14 cellular contexts compared by ENCODE assay signal in the genomic region with DNA sequence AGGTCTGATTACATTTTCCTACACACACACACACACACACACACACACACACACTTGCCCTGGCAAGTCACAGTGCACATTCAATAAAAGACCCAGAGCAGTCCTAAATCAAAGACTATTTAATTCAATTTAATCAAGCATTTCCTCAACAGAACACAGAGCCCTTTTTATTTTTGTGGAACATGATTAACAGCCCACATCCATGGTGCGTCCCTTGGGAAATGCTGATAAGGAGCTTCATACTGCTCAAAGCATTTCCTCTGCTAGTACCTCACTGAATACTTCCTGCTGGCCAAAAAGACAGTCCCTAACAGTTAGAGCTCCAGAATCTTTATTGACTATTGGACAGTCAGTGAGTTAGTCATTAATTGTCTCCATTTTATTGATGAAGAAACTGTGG. TPM values are rescaled to one million over a fixed set of nuclear protein-coding genes. Genes with fewer than 3 reads are reported as not detected.
DNase-seq lines count a peak whose midpoint lies in the region; ATAC-seq, FAIRE-seq and TF ChIP-seq lines count a peak whose summit lies in the region.
"Had no signal": no experiment of that assay in that cellular context is flagged by ENCODE, and none has a peak within 500 bp of the region (broad histone marks: within the 10 kb centered on the region; RNA-seq: fewer than 3 reads in every experiment).

No MANE protein-coding gene starts in this region.

- CTCF ChIA-PET in HEK293 (lab: Yijun Ruan, JAX): interaction anchor here (0.6 to 1.1 kb wide), 3 partner anchors 14 to 577 kb away, joined by 3 to 4 read pairs (median 3); no protein-coding TSS in a partner anchor

- H3K27ac Mint-ChIP-seq in astrocyte (ENCODE audit: unreplicated experiment): no peak overlapping the region
- H3K27ac Mint-ChIP-seq: activated CD4-positive, alpha-beta T cell treated with anti-CD3 and anti-CD28 coated beads, Interleukin-2, amount 10 ng/mL, durations not matched to agents 24 days and 14 days; brain; stimulated activated naive CD8-positive, alpha-beta T cell treated with anti-CD3 and anti-CD28 coated beads, Interleukin-15, Interleukin-2, amounts not matched to agents 100 ng/mL and 50 ng/mL, for 24 hours; T-helper 1 cell treated with Interleukin-12 subunit alpha and Interleukin-12 subunit beta and Interleukin-4 antibody, amounts not matched to agents 30 μg/mL and 1 μg/mL, for 36 hours had no signal

- H4K20me1 ChIP-seq in astrocyte (ENCODE audit: insufficient read depth, low read length): no peaks in the 10 kb centered on the region

- H3K4me1 Mint-ChIP-seq in astrocyte (ENCODE audit: low read depth, unreplicated experiment): peaks cover 7% of the 10 kb centered on the region
- H3K4me1 Mint-ChIP-seq: activated CD4-positive, alpha-beta T cell treated with anti-CD3 and anti-CD28 coated beads, Interleukin-2, amount 10 ng/mL, durations not matched to agents 24 days and 14 days had no signal

- peak; percentile 50 for FAIRE-seq in astrocyte (lab: Jason Lieb, UNC)

- TF ChIP-seq EP300 in stomach (IDR thresholded peaks at IDR 0.05): no peak

- H3K4me3 Mint-ChIP-seq in astrocyte (ENCODE audit: unreplicated experiment): no peak overlapping the region
- H3K4me3 Mint-ChIP-seq: activated CD4-positive, alpha-beta T cell treated with anti-CD3 and anti-CD28 coated beads, Interleukin-2, amount 10 ng/mL, durations not matched to agents 24 days and 14 days; brain; stimulated activated naive CD8-positive, alpha-beta T cell treated with anti-CD3 and anti-CD28 coated beads, Interleukin-15, Interleukin-2, amounts not matched to agents 100 ng/mL and 50 ng/mL, for 24 hours; T-helper 1 cell treated with Interleukin-12 subunit alpha and Interleukin-12 subunit beta and Interleukin-4 antibody, amounts not matched to agents 30 μg/mL and 1 μg/mL, for 36 hours had no signal

- H3K9me3 Mint-ChIP-seq in astrocyte (ENCODE audit: unreplicated experiment): no peaks in the 10 kb centered on the region
- H3K9me3 Mint-ChIP-seq: activated CD4-positive, alpha-beta T cell treated with anti-CD3 and anti-CD28 coated beads, Interleukin-2, amount 10 ng/mL, durations not matched to agents 24 days and 14 days; stimulated activated naive CD8-positive, alpha-beta T cell treated with anti-CD3 and anti-CD28 coated beads, Interleukin-15, Interleukin-2, amounts not matched to agents 100 ng/mL and 50 ng/mL, for 24 hours; T-helper 1 cell treated with Interleukin-12 subunit alpha and Interleukin-12 subunit beta and Interleukin-4 antibody, amounts not matched to agents 30 μg/mL and 1 μg/mL, for 36 hours had no signal

- H3K9me3 ChIP-seq in HEK293 (ENCODE audit: control insufficient read depth, insufficient read depth, low read depth, low read length) (peaks cover 5% of the 10 kb centered on the region), astrocyte (ENCODE audit: insufficient read depth, low read depth, low read length) (peaks cover 2% of the 10 kb centered on the region), right cardiac atrium (ENCODE audit: control insufficient read depth, low read length) (no peaks in the 10 kb centered on the region), stomach (peaks cover 0 to 6% (median 0%) of the 10 kb centered on the region in 4 donors)

- H3K4me1 ChIP-seq in HEK293 (ENCODE audit: control insufficient read depth, insufficient read depth, low read length) (peaks cover 35% of the 10 kb centered on the region), astrocyte (ENCODE audit: insufficient read depth, low read length) (peaks cover 23% of the 10 kb centered on the region), right cardiac atrium (ENCODE audit: control insufficient read depth, insufficient read depth, low read length) (peaks cover 3% of the 10 kb centered on the region), stomach (peaks cover 0 to 23% (median 10%) of the 10 kb centered on the region in 4 donors)

- no peak overlapping the region for H2AFZ ChIP-seq in astrocyte (ENCODE audit: low read depth, low read length)

- peak overlapping the region; percentile 49; the same call in 1 of the 2 replicates for H3K27ac ChIP-seq in HEK293 (ENCODE audit: extremely low read depth, low read depth, low read length)
- H3K27ac ChIP-seq in astrocyte (ENCODE audit: low read depth, low read length): peak overlapping the region; percentile 87
- no peak overlapping the region for H3K27ac ChIP-seq in right cardiac atrium (ENCODE audit: low read length)
- peak overlapping the region in 3 of 5 donors; percentile 33 to 74 (median 62) for H3K27ac ChIP-seq in stomach
- H3K27ac ChIP-seq: HL-60 had no signal

- H3K27me3 ChIP-seq in astrocyte (ENCODE audit: insufficient read depth, low read length) (no peaks in the 10 kb centered on the region), right cardiac atrium (ENCODE audit: control insufficient read depth, insufficient read depth) (no peaks in the 10 kb centered on the region), stomach (peaks cover 0 to 7% (median 0%) of the 10 kb centered on the region in 3 donors)

- WGBS in right cardiac atrium: 23% methylated on average over 1 of the region's 1 CpG
- 14 to 41% (median 26%) methylated on average over 1 of the region's 1 CpG for WGBS in stomach, 5 donors

- POLR2A ChIA-PET in HEK293 (lab: Yijun Ruan, JAX): no interaction called here

- H3K36me3 ChIP-seq in HEK293 (ENCODE audit: control insufficient read depth in 2 of 2, insufficient read depth in 1 of 2, low read length in 2 of 2): no peaks in the 10 kb centered on the region
- no peaks in the 10 kb centered on the region for H3K36me3 ChIP-seq in astrocyte (ENCODE audit: insufficient read depth, low read length)
- no peaks in the 10 kb centered on the region for H3K36me3 ChIP-seq in stomach

- TF ChIP-seq POLR2A in stomach (IDR thresholded peaks at IDR 0.05): no peak

- H3K79me2 ChIP-seq in astrocyte (ENCODE audit: insufficient read depth, low read length): no peaks in the 10 kb centered on the region

- H3K9ac ChIP-seq in astrocyte (ENCODE audit: low read length): peak overlapping the region; percentile 70

- ATAC-seq in right cardiac atrium: peak; percentile 91 to 92

- H3K36me3 Mint-ChIP-seq in astrocyte (ENCODE audit: low read depth, unreplicated experiment): no peaks in the 10 kb centered on the region

- peak overlapping the region; percentile 61 for H3K4me2 ChIP-seq in astrocyte (ENCODE audit: low read length)

- TF ChIP-seq CTCF in HEK293 (tag by site-specific recombination; IDR thresholded peaks at IDR 0.05) (no peak), astrocyte (IDR thresholded peaks at IDR 0.05; ENCODE audit: insufficient read depth, low read depth, low read length) (no peak), stomach (IDR thresholded peaks at IDR 0.05) (no peak)

- intact Hi-C loops in right cardiac atrium (cut with DNase I) (no loop called here), stomach (cut with DNase I; ENCODE audit: low total_unique reads) (no loop called here), posterior cingulate gyrus (cut with DNase I) (no loop called here)

- H3K27me3 Mint-ChIP-seq in astrocyte (ENCODE audit: low read depth, unreplicated experiment): peaks cover 8% of the 10 kb centered on the region

- no peak overlapping the region for H3K4me3 ChIP-seq in HEK293 (ENCODE audit: low read depth, low read length)
- no peak overlapping the region for H3K4me3 ChIP-seq in astrocyte (ENCODE audit: insufficient read depth, low read depth, low read length)
- no peak overlapping the region for H3K4me3 ChIP-seq in right cardiac atrium (ENCODE audit: low read length)
- no peak overlapping the region for H3K4me3 ChIP-seq in stomach

- peak; percentile 84 for DNase-seq in astrocyte (ENCODE audit: low read depth)
- peak in 2 of 3 donors; percentile 60 to 75 for DNase-seq in right cardiac atrium
- no peak for DNase-seq in stomach
- DNase-seq in posterior cingulate gyrus: no peak
- no peak for DNase-seq in hypothalamus (lab: John Stamatoyannopoulos, UW)
- DNase-seq in GOT3 (lab: John Stamatoyannopoulos, UW): no peak
- DNase-seq: activated CD4-positive, alpha-beta T cell treated with anti-CD3 and anti-CD28 coated beads, Interleukin-2, amount 10 ng/mL, durations not matched to agents 24 days and 14 days; NCI-H2171; OCI-M1 had no signal

TF ChIP-seq in HEK293, 187 proteins besides CTCF, POLR2A, EP300 and RAD21 (continues in another document):
- TF ChIP-seq FEZF1 (tag by site-specific recombination; IDR thresholded peaks at IDR 0.05) (peak; percentile 19; the same call in 1 of the 2 replicates), ZNF23 (tag by site-specific recombination; IDR thresholded peaks at IDR 0.05; ENCODE audit: borderline replicate concordance) (no peak), ZNF585B (tag by site-specific recombination; IDR thresholded peaks at IDR 0.05) (0 out of 2 replicates have a peak, but pooled peaks have one; percentile 0)
- TF ChIP-seq, protein P1, sequence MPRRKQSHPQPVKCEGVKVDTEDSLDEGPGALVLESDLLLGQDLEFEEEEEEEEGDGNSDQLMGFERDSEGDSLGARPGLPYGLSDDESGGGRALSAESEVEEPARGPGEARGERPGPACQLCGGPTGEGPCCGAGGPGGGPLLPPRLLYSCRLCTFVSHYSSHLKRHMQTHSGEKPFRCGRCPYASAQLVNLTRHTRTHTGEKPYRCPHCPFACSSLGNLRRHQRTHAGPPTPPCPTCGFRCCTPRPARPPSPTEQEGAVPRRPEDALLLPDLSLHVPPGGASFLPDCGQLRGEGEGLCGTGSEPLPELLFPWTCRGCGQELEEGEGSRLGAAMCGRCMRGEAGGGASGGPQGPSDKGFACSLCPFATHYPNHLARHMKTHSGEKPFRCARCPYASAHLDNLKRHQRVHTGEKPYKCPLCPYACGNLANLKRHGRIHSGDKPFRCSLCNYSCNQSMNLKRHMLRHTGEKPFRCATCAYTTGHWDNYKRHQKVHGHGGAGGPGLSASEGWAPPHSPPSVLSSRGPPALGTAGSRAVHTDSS (tag by site-specific recombination; IDR thresholded peaks at IDR 0.05): no peak

RNA-seq across cellular contexts. Expression of a gene that starts 43.1 kb away (rescaled TPM):
- total RNA-seq in astrocyte: 125 and 150 TPM in 2 replicates
- total RNA-seq in right cardiac atrium: 10 to 100 TPM; 55.4 to 75.2 (median 59.0) TPM
- 21.8 TPM for polyA plus RNA-seq in right cardiac atrium
- total RNA-seq in stomach: 100 to 1,000 TPM in 1 of 5 donors, 10 to 100 TPM in 3, 1 to 10 TPM in 1; 9.3 to 104 (median 24.2) TPM
- polyA plus RNA-seq in stomach: 1 to 10 TPM; 1.8 to 2.4 (median 2.3) TPM

Comparison
In these comparisons a context has a peak if more than half of its experiments do, and no peak if none do; other contexts are left out.
1. DNase-seq: peak in astrocyte (single experiment) and right cardiac atrium (2 of 3); none in stomach (single experiment), posterior cingulate gyrus (0 of 10), hypothalamus (0 of 51) and GOT3 (single experiment).